Comparison of ENCODE assay signal across 26 cellular contexts in genomic region chr1:67393737-67394136, GRCh38. TPM values are rescaled to one million over a fixed set of nuclear protein-coding genes. Genes with fewer than 3 reads are reported as not detected.
DNase-seq lines count a peak whose midpoint lies in the region; ATAC-seq and TF ChIP-seq lines count a peak whose summit lies in the region.
"Had no signal": no experiment of that assay in that cellular context is flagged by ENCODE, and none has a peak within 500 bp of the region (broad histone marks: within the 10 kb centered on the region; RNA-seq: fewer than 3 reads in every experiment).

No MANE protein-coding gene starts in this region.

- no peaks in the 10 kb centered on the region for H3K27me3 ChIP-seq in Loucy (ENCODE audit: insufficient read depth, low read length, poor library complexity, severe bottlenecking)
- no peaks in the 10 kb centered on the region for H3K27me3 ChIP-seq in left ventricle myocardium inferior (ENCODE audit: low read depth)
- H3K27me3 ChIP-seq: adrenal gland, foreskin keratinocyte, uterus had no signal

- peaks cover 11% of the 10 kb centered on the region for H3K4me1 Mint-ChIP-seq in progenitor cell of endocrine pancreas (ENCODE audit: low read depth)

- no peak overlapping the region for H3K4me3 Mint-ChIP-seq in progenitor cell of endocrine pancreas (ENCODE audit: low read depth)
- H3K4me3 Mint-ChIP-seq: CD8-positive, alpha-beta T cell had no signal

- peaks cover 5% of the 10 kb centered on the region for H3K27me3 Mint-ChIP-seq in progenitor cell of endocrine pancreas

- ATAC-seq in GM21737 (IDR thresholded peaks at IDR 0.05; ENCODE audit: unreplicated experiment), result no peak
- ATAC-seq: CD8-positive, alpha-beta T cell had no signal

- H3K36me3 Mint-ChIP-seq in progenitor cell of endocrine pancreas (ENCODE audit: insufficient read depth), result no peaks in the 10 kb centered on the region

- H3K9me2 ChIP-seq in Loucy (replicated peaks; ENCODE audit: low read depth, low read length), result no peaks in the 10 kb centered on the region

- peak overlapping the region; percentile 56 for H3K4me2 ChIP-seq in Loucy (ENCODE audit: low read depth, low read length, poor library complexity, severe bottlenecking)
- H3K4me2 ChIP-seq: PC-9, smooth muscle cell had no signal

- H3K4me3 ChIP-seq in Loucy (ENCODE audit: low read length, poor library complexity, severe bottlenecking) (peak overlapping the region; percentile 34), left ventricle myocardium inferior (no peak overlapping the region)
- H3K4me3 ChIP-seq: adrenal gland, lung, mucosa of descending colon, PC-9, prostate gland, smooth muscle cell, uterus had no signal

- peaks cover 3% of the 10 kb centered on the region; the same call in 1 of the 2 replicates for H3F3A ChIP-seq in Loucy (ENCODE audit: low read depth)

- H3K9ac ChIP-seq in Loucy (ENCODE audit: low read depth, low read length, poor library complexity, severe bottlenecking), result peak overlapping the region; percentile 38

- H3K36me3 ChIP-seq in Loucy (ENCODE audit: insufficient read depth, low read length), result no peaks in the 10 kb centered on the region
- H3K36me3 ChIP-seq in left ventricle myocardium inferior, result no peaks in the 10 kb centered on the region
- H3K36me3 ChIP-seq: adrenal gland, prostate gland, uterus had no signal

- H3K27ac ChIP-seq in left ventricle myocardium inferior (replicated peaks), result peak overlapping the region; percentile 52
- H3K27ac ChIP-seq: adrenal gland, foreskin keratinocyte, PC-9, prostate gland, uterus had no signal

- peak; percentile 35 for DNase-seq in activated CD8-positive, alpha-beta memory T cell treated with anti-CD3 and anti-CD28 coated beads for 24 hours
- DNase-seq in activated CD8-positive, alpha-beta memory T cell treated with anti-CD3 and anti-CD28 coated beads, Interleukin-2, amount 50 U/mL, for 48 hours, result no peak
- DNase-seq in left ventricle myocardium inferior (no peak), progenitor cell of endocrine pancreas (ENCODE audit: low spot score, unreplicated experiment) (no peak), NCI-H82 treated with DMSO at 0.1 percent for 48 hours (lab: John Stamatoyannopoulos, UW; ENCODE audit: unreplicated experiment) (no peak), NCI-H187 (lab: John Stamatoyannopoulos, UW) (no peak)
- DNase-seq: activated CD4-positive, CD25-positive, alpha-beta regulatory T cell treated with anti-CD3 and anti-CD28 coated beads, Interleukin-2, amount 50 U/mL, for 72 hours; adrenal gland; CD8-positive, alpha-beta T cell; DMS 273 treated with DMSO at 0.1 percent for 48 hours; effector CD8-positive, alpha-beta T cell; foreskin keratinocyte; GOT3; KBM-7; NCI-H1417 treated with DMSO at 0.1 percent for 48 hours; NCI-H446 treated with DMSO at 0.1 percent for 48 hours; PC-9; SHP77 treated with DMSO at 0.1 percent for 48 hours; stimulated activated CD4-positive, alpha-beta T cell treated with anti-CD3 and anti-CD28 coated beads, Interleukin-2, amount 100 ng/mL, for 24 hours; uterus had no signal

- no peaks in the 10 kb centered on the region for H3K79me2 ChIP-seq in Loucy (ENCODE audit: insufficient read depth, low read length)

- H3K9me3 Mint-ChIP-seq in progenitor cell of endocrine pancreas (ENCODE audit: low read depth), result no peaks in the 10 kb centered on the region
- H3K9me3 Mint-ChIP-seq: CD8-positive, alpha-beta T cell had no signal

- no peaks in the 10 kb centered on the region for H4K20me1 ChIP-seq in Loucy (ENCODE audit: insufficient read depth, low read length, poor library complexity, severe bottlenecking)

- TF ChIP-seq CTCF in Loucy (conservative IDR thresholded peaks at IDR 0.05; ENCODE audit: low read length) (no peak), left ventricle myocardium inferior (IDR thresholded peaks at IDR 0.05; ENCODE audit: borderline replicate concordance) (no peak), progenitor cell of endocrine pancreas (IDR thresholded peaks at IDR 0.05; ENCODE audit: unreplicated experiment) (no peak)

- H3K9me3 ChIP-seq in Loucy (ENCODE audit: insufficient read depth, low read depth, low read length), result no peaks in the 10 kb centered on the region
- H3K9me3 ChIP-seq in left ventricle myocardium inferior (replicated peaks), result no peaks in the 10 kb centered on the region
- H3K9me3 ChIP-seq: adrenal gland, mucosa of descending colon, prostate gland, uterus had no signal

- intact Hi-C loops in left ventricle myocardium inferior (cut with micrococcal nuclease), result no loop called here

- peaks cover 39% of the 10 kb centered on the region for H3K4me1 ChIP-seq in Loucy (ENCODE audit: insufficient read depth, low read length, poor library complexity, severe bottlenecking)
- H3K4me1 ChIP-seq in left ventricle myocardium inferior, result peaks cover 16% of the 10 kb centered on the region
- H3K4me1 ChIP-seq: adrenal gland, prostate gland, uterus had no signal

- H3K27ac Mint-ChIP-seq in progenitor cell of endocrine pancreas, result peak overlapping the region; percentile 35
- H3K27ac Mint-ChIP-seq: CD8-positive, alpha-beta T cell had no signal

- no peak overlapping the region for H2AFZ ChIP-seq in Loucy (ENCODE audit: low read length)
- H2AFZ ChIP-seq: PC-9 had no signal

RNA-seq across cellular contexts. Expression of gene SERBP1, which starts 36.5 kb away (rescaled TPM):
- 125 TPM for total RNA-seq in left ventricle myocardium inferior
- total RNA-seq in progenitor cell of endocrine pancreas, result 265 and 268 TPM in 2 replicates
